Comparison of ENCODE assay signal across 24 cellular contexts in the genomic region with DNA sequence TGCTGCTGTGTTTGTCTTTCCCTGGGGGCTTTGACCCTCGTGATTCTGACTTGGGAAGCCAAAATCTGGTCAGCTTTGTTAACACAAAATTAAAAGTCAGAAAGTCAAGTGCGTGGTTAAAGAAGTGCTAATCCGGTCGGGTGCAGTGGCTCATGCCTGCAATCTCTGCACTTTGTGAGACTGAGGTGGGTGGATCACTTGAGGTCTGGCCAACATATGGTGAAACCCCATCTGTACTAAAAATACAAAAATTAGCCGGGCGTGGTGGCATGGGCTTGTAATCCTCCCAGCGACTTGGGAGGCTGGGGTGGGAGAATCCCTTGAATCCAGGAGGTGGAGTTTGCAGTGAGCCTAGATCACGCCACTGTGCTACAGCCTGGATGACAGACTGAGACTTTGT.
DNase-seq lines count a peak whose midpoint lies in the region; ATAC-seq, FAIRE-seq and TF ChIP-seq lines count a peak whose summit lies in the region.
"Had no signal": no experiment of that assay in that cellular context is flagged by ENCODE, and none has a peak within 500 bp of the region (broad histone marks: within the 10 kb centered on the region; RNA-seq: fewer than 3 reads in every experiment).

No MANE protein-coding gene starts in this region.

- intact Hi-C loops in activated CD4-positive, alpha-beta T cell treated with anti-CD3 and anti-CD28 coated beads for 36 hours (cut with DNase I, micrococcal nuclease): no loop called here

- no peak for TF ChIP-seq CTCF in KMS-11 (conservative IDR thresholded peaks at IDR 0.05; ENCODE audit: low read depth, low read length)
- no peak for TF ChIP-seq CTCF in nephron progenitor cell (IDR thresholded peaks at IDR 0.05)

- peak overlapping the region; percentile 63; the same call in 1 of the 2 replicates for H2AFZ ChIP-seq in KMS-11 (ENCODE audit: low read depth)

- peaks cover 40% of the 10 kb centered on the region for H3K4me1 Mint-ChIP-seq in activated CD4-positive, alpha-beta T cell treated with anti-CD3 and anti-CD28 coated beads for 36 hours
- peaks cover 44% of the 10 kb centered on the region for H3K4me1 Mint-ChIP-seq in nephron progenitor cell
- H3K4me1 Mint-ChIP-seq: B cell had no signal

- peak; percentile 32 for DNase-seq in activated CD4-positive, alpha-beta T cell treated with anti-CD3 and anti-CD28 coated beads for 36 hours
- DNase-seq in activated CD4-positive, alpha-beta T cell treated with anti-CD3 and anti-CD28 coated beads, Interleukin-2, amount 50 U/mL, for 48 hours: no peak
- DNase-seq in adipocyte (ENCODE audit: low read depth) (no peak), nephron progenitor cell (no peak), GOT3 (lab: John Stamatoyannopoulos, UW) (no peak), SKM-1 treated with dmso at 0.1 percent for 144 hours (lab: John Stamatoyannopoulos, UW; ENCODE audit: unreplicated experiment) (no peak), GM12892 (ENCODE audit: insufficient read length) (no peak)
- DNase-seq: activated CD4-positive, alpha-beta memory T cell treated with anti-CD3 and anti-CD28 coated beads, Interleukin-2, amount 10 ng/mL, durations not matched to agents 7 days and 5 days; activated T-cell treated with anti-CD3 and anti-CD28 coated beads, Interleukin-2, amount 50 U/mL, for 1 hour; Calu3; cerebellar nuclear complex; GF-D8; NCI-H1417; stimulated activated CD4-positive, alpha-beta T cell treated with anti-CD3 and anti-CD28 coated beads, Interleukin-2, amount 100 ng/mL, for 24 hours; stimulated activated naive CD4-positive, alpha-beta T cell treated with Interleukin-2 at 50 U/mL for 16 hours; T-helper 17 cell had no signal

- H3K4me1 ChIP-seq in KMS-11 (ENCODE audit: low read depth, poor library complexity, severe bottlenecking) (peaks cover 38% of the 10 kb centered on the region), adipocyte (ENCODE audit: control insufficient read depth, insufficient read depth, low read length) (peaks cover 38% of the 10 kb centered on the region)
- H3K4me1 ChIP-seq: prostate gland, SJSA1 had no signal

- H3K4me3 ChIP-seq in KMS-11 (IDR thresholded peaks at IDR 0.05; ENCODE audit: insufficient read depth, low read depth, low read length) (no peak overlapping the region), adipocyte (ENCODE audit: low read length) (no peak overlapping the region)
- H3K4me3 ChIP-seq: prostate gland, SJSA1 had no signal

- H3K9me3 ChIP-seq in adipocyte (ENCODE audit: control insufficient read depth, low read length): no peaks in the 10 kb centered on the region
- H3K9me3 ChIP-seq: prostate gland, SJSA1 had no signal

- FAIRE-seq in GM12892 (lab: Jason Lieb, UNC): no peak
- FAIRE-seq: GM19239 had no signal

- CTCF ChIA-PET in activated CD4-positive, alpha-beta T cell treated with anti-CD3 and anti-CD28 coated beads for 36 hours (lab: Charles Lee): no interaction called here

- peak overlapping the region; percentile 60; the same call in 1 of the 2 replicates for H3K4me2 ChIP-seq in KMS-11

- no peak overlapping the region for H3K4me3 Mint-ChIP-seq in activated CD4-positive, alpha-beta T cell treated with anti-CD3 and anti-CD28 coated beads for 36 hours
- no peak overlapping the region for H3K4me3 Mint-ChIP-seq in nephron progenitor cell
- H3K4me3 Mint-ChIP-seq: activated CD4-positive, alpha-beta memory T cell treated with anti-CD3 and anti-CD28 coated beads, Interleukin-2, amount 10 ng/mL, durations not matched to agents 7 days and 5 days; B cell; mesothelial cell of epicardium; neural crest cell; T-helper 17 cell; type B pancreatic cell had no signal

- no peaks in the 10 kb centered on the region for H3K9me3 Mint-ChIP-seq in activated CD4-positive, alpha-beta T cell treated with anti-CD3 and anti-CD28 coated beads for 36 hours (ENCODE audit: low read depth)
- H3K9me3 Mint-ChIP-seq in nephron progenitor cell: peaks cover 11% of the 10 kb centered on the region
- H3K9me3 Mint-ChIP-seq: neural crest cell had no signal

- no peaks in the 10 kb centered on the region for H3K27me3 Mint-ChIP-seq in activated CD4-positive, alpha-beta T cell treated with anti-CD3 and anti-CD28 coated beads for 36 hours
- H3K27me3 Mint-ChIP-seq in nephron progenitor cell (ENCODE audit: low read depth, poor library complexity): peaks cover 12% of the 10 kb centered on the region
- H3K27me3 Mint-ChIP-seq: activated CD4-positive, alpha-beta memory T cell treated with anti-CD3 and anti-CD28 coated beads, Interleukin-2, amount 10 ng/mL, durations not matched to agents 7 days and 5 days; B cell; T-helper 17 cell had no signal

- H3K27ac Mint-ChIP-seq in activated CD4-positive, alpha-beta T cell treated with anti-CD3 and anti-CD28 coated beads for 36 hours: peak overlapping the region; percentile 17
- peak overlapping the region; percentile 67 for H3K27ac Mint-ChIP-seq in nephron progenitor cell
- H3K27ac Mint-ChIP-seq: activated CD4-positive, alpha-beta memory T cell treated with anti-CD3 and anti-CD28 coated beads, Interleukin-2, amount 10 ng/mL, durations not matched to agents 7 days and 5 days; B cell; mesothelial cell of epicardium; T-helper 17 cell; type B pancreatic cell had no signal

- POLR2A ChIA-PET in activated CD4-positive, alpha-beta T cell treated with anti-CD3 and anti-CD28 coated beads for 36 hours (lab: Charles Lee): no interaction called here

- H3K27me3 ChIP-seq in KMS-11 (ENCODE audit: insufficient read depth, low read depth) (no peaks in the 10 kb centered on the region), adipocyte (replicated peaks; ENCODE audit: control insufficient read depth, insufficient read depth, low read length) (no peaks in the 10 kb centered on the region)
- H3K27me3 ChIP-seq: SJSA1 had no signal

- H4K20me1 ChIP-seq in KMS-11 (ENCODE audit: insufficient read depth): no peaks in the 10 kb centered on the region

- H3K9ac ChIP-seq in KMS-11: no peak overlapping the region; the same call in 1 of the 2 replicates
- H3K9ac ChIP-seq in adipocyte (ENCODE audit: low read length): peak overlapping the region; percentile 62

- no peaks in the 10 kb centered on the region for H3K79me2 ChIP-seq in KMS-11 (ENCODE audit: insufficient read depth, low read depth)

- H3K27ac ChIP-seq in KMS-11: no peak overlapping the region; the same call in 1 of the 2 replicates
- H3K27ac ChIP-seq: prostate gland, SJSA1 had no signal

- TF ChIP-seq POLR2A in GM12892 (IDR thresholded peaks at IDR 0.05; ENCODE audit: low read depth, low read length): no peak

- H3K36me3 ChIP-seq in KMS-11 (ENCODE audit: insufficient read depth) (no peaks in the 10 kb centered on the region), adipocyte (ENCODE audit: control insufficient read depth, insufficient read depth, low read length, severe bottlenecking) (no peaks in the 10 kb centered on the region)
- H3K36me3 ChIP-seq: prostate gland, SJSA1 had no signal

- ATAC-seq in activated CD4-positive, alpha-beta T cell treated with anti-CD3 and anti-CD28 coated beads for 36 hours: peak; percentile 55
- ATAC-seq: T-helper 17 cell had no signal

- H3K36me3 Mint-ChIP-seq in activated CD4-positive, alpha-beta T cell treated with anti-CD3 and anti-CD28 coated beads for 36 hours (ENCODE audit: low read depth): no peaks in the 10 kb centered on the region
- no peaks in the 10 kb centered on the region for H3K36me3 Mint-ChIP-seq in nephron progenitor cell (ENCODE audit: low read depth)
- H3K36me3 Mint-ChIP-seq: mesothelial cell of epicardium, type B pancreatic cell had no signal
